ENCODE assay signal across 8 cellular contexts in the genomic region with DNA sequence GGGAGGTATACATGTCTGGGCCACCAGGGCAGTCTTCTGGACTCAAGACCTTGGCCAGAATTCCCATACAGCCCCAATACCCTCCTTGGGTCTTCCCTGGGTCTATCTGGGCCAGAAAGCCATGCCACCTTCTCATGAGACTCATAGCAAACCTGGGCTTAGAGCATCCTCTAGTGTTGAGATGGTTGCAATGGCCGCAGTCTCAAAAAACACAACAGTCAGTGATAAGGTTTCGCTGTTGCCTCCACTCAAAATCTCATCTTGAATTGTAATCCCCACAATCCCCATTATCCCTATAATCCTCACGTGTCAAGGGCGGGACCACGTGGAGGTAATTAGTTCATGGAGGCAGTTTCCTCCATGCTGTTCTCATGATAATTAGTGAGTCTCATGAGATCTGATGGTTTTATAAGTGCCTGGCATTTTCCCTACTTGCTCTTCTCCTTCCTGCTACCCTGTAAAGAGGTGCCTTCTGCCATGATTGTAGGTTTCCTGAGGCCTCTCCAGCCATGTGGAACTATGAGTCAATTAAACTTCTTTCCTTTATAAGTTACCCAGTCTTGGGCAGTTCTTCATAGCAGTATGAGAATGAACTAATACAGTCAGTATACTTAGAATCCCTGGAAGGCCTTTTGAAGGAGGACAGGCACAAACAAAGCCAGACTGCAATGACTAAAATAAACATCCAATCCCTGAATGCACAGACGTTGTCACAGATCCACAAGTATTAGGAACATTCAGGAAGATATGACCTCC.
DNase-seq lines count a peak whose midpoint lies in the region; ATAC-seq and TF ChIP-seq lines count a peak whose summit lies in the region.

No MANE protein-coding gene starts in this region.

- H3K27ac ChIP-seq in transverse colon: no peak overlapping the region

- no peaks in the 10 kb centered on the region for H3K36me3 ChIP-seq in transverse colon

- H3K9me3 Mint-ChIP-seq in activated CD4-positive, alpha-beta T cell treated with anti-CD3 and anti-CD28 coated beads for 36 hours (ENCODE audit: low read depth): no peaks in the 10 kb centered on the region
- no peaks in the 10 kb centered on the region for H3K9me3 Mint-ChIP-seq in activated CD8-positive, alpha-beta T cell treated with anti-CD3 and anti-CD28 coated beads for 36 hours

- no peak overlapping the region for H3K4me3 ChIP-seq in transverse colon

- peak; percentile 38 for DNase-seq in activated CD4-positive, alpha-beta T cell treated with anti-CD3 and anti-CD28 coated beads for 36 hours
- no peak for DNase-seq in activated CD4-positive, alpha-beta T cell treated with anti-CD3 and anti-CD28 coated beads, Interleukin-2, amount 50 U/mL, for 4 hours
- peak; percentile 19 for DNase-seq in LoVo (ENCODE audit: low spot score)
- peak; percentile 11 for DNase-seq in activated CD8-positive, alpha-beta T cell treated with anti-CD3 and anti-CD28 coated beads for 36 hours
- DNase-seq in hepatic stellate cell (ENCODE audit: low spot score): peak; percentile 6
- peak; percentile 14 for DNase-seq in transverse colon
- no peak for DNase-seq in activated CD4-positive, CD25-positive, alpha-beta regulatory T cell treated with anti-CD3 and anti-CD28 coated beads, Interleukin-2, amount 50 U/mL, for 72 hours

- H3K4me1 ChIP-seq in transverse colon: no peaks in the 10 kb centered on the region

- in situ Hi-C loops in transverse colon (cut with MboI; ENCODE audit: low pct_ligation_motif_present in 1 of 4, low pct_unique_long_range_greater_than_20kb in 1 of 4, low sequenced_read_pairs in 3 of 4): no loop called here

- H3K9me3 ChIP-seq in transverse colon: peaks cover 0 to 3% of the 10 kb centered on the region in 2 donors

- TF ChIP-seq POLR2A in transverse colon (IDR thresholded peaks at IDR 0.05): no peak

- no peaks in the 10 kb centered on the region for H3K27me3 ChIP-seq in transverse colon

- H3K4me3 Mint-ChIP-seq in activated CD4-positive, alpha-beta T cell treated with anti-CD3 and anti-CD28 coated beads for 36 hours: no peak overlapping the region
- H3K4me3 Mint-ChIP-seq in activated CD8-positive, alpha-beta T cell treated with anti-CD3 and anti-CD28 coated beads for 36 hours: no peak overlapping the region

- no peaks in the 10 kb centered on the region for H3K36me3 Mint-ChIP-seq in activated CD4-positive, alpha-beta T cell treated with anti-CD3 and anti-CD28 coated beads for 36 hours (ENCODE audit: low read depth)
- H3K36me3 Mint-ChIP-seq in activated CD8-positive, alpha-beta T cell treated with anti-CD3 and anti-CD28 coated beads for 36 hours (ENCODE audit: low read depth): no peaks in the 10 kb centered on the region

- 51 to 57% methylated on average over 3 to 6 of the region's 6 CpGs for WGBS in transverse colon (ENCODE audit: low coverage in 1 of 2), 2 donors

- H3K27ac Mint-ChIP-seq in activated CD4-positive, alpha-beta T cell treated with anti-CD3 and anti-CD28 coated beads for 36 hours: no peak overlapping the region
- H3K27ac Mint-ChIP-seq in activated CD8-positive, alpha-beta T cell treated with anti-CD3 and anti-CD28 coated beads for 36 hours: no peak overlapping the region

- intact Hi-C loops in activated CD4-positive, alpha-beta T cell treated with anti-CD3 and anti-CD28 coated beads for 36 hours (cut with DNase I, micrococcal nuclease): loop anchor here (1.0 kb wide), 1 partner anchor 355 kb away; no protein-coding TSS in a partner anchor
- intact Hi-C loops in activated CD8-positive, alpha-beta T cell treated with anti-CD3 and anti-CD28 coated beads for 36 hours (cut with micrococcal nuclease): no loop called here
- intact Hi-C loops in transverse colon (cut with DNase I; ENCODE audit: low total_unique reads): no loop called here

- no peak for TF ChIP-seq EP300 in transverse colon (IDR thresholded peaks at IDR 0.05; ENCODE audit: low read depth)

- H3K4me1 Mint-ChIP-seq in activated CD4-positive, alpha-beta T cell treated with anti-CD3 and anti-CD28 coated beads for 36 hours: no peaks in the 10 kb centered on the region
- no peaks in the 10 kb centered on the region for H3K4me1 Mint-ChIP-seq in activated CD8-positive, alpha-beta T cell treated with anti-CD3 and anti-CD28 coated beads for 36 hours (ENCODE audit: low read depth)

- CTCF ChIA-PET in activated CD4-positive, alpha-beta T cell treated with anti-CD3 and anti-CD28 coated beads for 36 hours (lab: Charles Lee): interaction anchor here (0.6 kb wide), 1 partner anchor 819 kb away, joined by 3 read pairs; no protein-coding TSS in a partner anchor
- CTCF ChIA-PET in activated CD8-positive, alpha-beta T cell treated with anti-CD3 and anti-CD28 coated beads for 36 hours (lab: Charles Lee): interaction anchor here (1.0 kb wide), 1 partner anchor 33 kb away, joined by 3 read pairs; no protein-coding TSS in a partner anchor

- ATAC-seq in activated CD4-positive, alpha-beta T cell treated with anti-CD3 and anti-CD28 coated beads for 36 hours: peak; percentile 66
- ATAC-seq in GM21423 (IDR thresholded peaks at IDR 0.05; ENCODE audit: unreplicated experiment): peak; percentile 59
- ATAC-seq in activated CD8-positive, alpha-beta T cell treated with anti-CD3 and anti-CD28 coated beads for 36 hours: peak; percentile 53

- peak; percentile 21 for TF ChIP-seq CTCF in activated CD8-positive, alpha-beta T cell treated with anti-CD3 and anti-CD28 coated beads for 36 hours (IDR thresholded peaks at IDR 0.05)
- TF ChIP-seq CTCF in transverse colon (IDR thresholded peaks at IDR 0.05): peak; percentile 34 to 62 (median 53)

- no peaks in the 10 kb centered on the region for H3K27me3 Mint-ChIP-seq in activated CD4-positive, alpha-beta T cell treated with anti-CD3 and anti-CD28 coated beads for 36 hours
- H3K27me3 Mint-ChIP-seq in activated CD8-positive, alpha-beta T cell treated with anti-CD3 and anti-CD28 coated beads for 36 hours: peaks cover 4% of the 10 kb centered on the region

- POLR2A ChIA-PET in activated CD4-positive, alpha-beta T cell treated with anti-CD3 and anti-CD28 coated beads for 36 hours (lab: Charles Lee): no interaction called here
- POLR2A ChIA-PET in activated CD8-positive, alpha-beta T cell treated with anti-CD3 and anti-CD28 coated beads for 36 hours (lab: Charles Lee): no interaction called here

Comparison
In these comparisons a context has a peak if more than half of its experiments do, and no peak if none do; other contexts are left out.
1. DNase-seq: peak in activated CD4-positive, alpha-beta T cell treated with anti-CD3 and anti-CD28 coated beads for 36 hours (single experiment), LoVo (single experiment), activated CD8-positive, alpha-beta T cell treated with anti-CD3 and anti-CD28 coated beads for 36 hours (single experiment), hepatic stellate cell (single experiment) and transverse colon (single experiment); none in activated CD4-positive, alpha-beta T cell treated with anti-CD3 and anti-CD28 coated beads, Interleukin-2, amount 50 U/mL, for 4 hours (0 of 2) and activated CD4-positive, CD25-positive, alpha-beta regulatory T cell treated with anti-CD3 and anti-CD28 coated beads, Interleukin-2, amount 50 U/mL, for 72 hours (single experiment).
2. intact Hi-C loops: an anchor here in activated CD4-positive, alpha-beta T cell treated with anti-CD3 and anti-CD28 coated beads for 36 hours (1.0 kb wide); none called in activated CD8-positive, alpha-beta T cell treated with anti-CD3 and anti-CD28 coated beads for 36 hours and transverse colon.
3. Peak in every context shown above with its lines, with median percentiles within 50 percentile points of each other: ATAC-seq.